In the genomic region with DNA sequence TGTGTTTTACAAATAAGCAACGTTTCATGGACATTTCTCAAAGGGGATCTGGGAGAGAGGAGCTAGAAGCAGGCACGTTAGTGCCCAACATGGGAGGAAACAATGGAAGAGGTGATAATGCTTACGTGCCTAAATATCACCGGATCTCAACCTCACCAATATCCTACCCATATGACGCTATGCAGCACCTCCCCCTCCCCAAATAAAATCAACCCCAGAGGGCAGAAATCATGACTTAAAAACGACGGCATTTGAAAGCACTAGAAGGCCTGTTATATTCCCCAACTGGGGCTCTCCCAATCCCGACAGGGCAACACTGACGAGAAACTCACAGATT, we compare ENCODE assay signal across 1 cellular context.
TF ChIP-seq lines count a peak whose summit lies in the region.

No MANE protein-coding gene starts in this region.

TF ChIP-seq in K562, 482 proteins besides CTCF, POLR2A, EP300 and RAD21 (continued from another document):
- TF ChIP-seq, protein P1, sequence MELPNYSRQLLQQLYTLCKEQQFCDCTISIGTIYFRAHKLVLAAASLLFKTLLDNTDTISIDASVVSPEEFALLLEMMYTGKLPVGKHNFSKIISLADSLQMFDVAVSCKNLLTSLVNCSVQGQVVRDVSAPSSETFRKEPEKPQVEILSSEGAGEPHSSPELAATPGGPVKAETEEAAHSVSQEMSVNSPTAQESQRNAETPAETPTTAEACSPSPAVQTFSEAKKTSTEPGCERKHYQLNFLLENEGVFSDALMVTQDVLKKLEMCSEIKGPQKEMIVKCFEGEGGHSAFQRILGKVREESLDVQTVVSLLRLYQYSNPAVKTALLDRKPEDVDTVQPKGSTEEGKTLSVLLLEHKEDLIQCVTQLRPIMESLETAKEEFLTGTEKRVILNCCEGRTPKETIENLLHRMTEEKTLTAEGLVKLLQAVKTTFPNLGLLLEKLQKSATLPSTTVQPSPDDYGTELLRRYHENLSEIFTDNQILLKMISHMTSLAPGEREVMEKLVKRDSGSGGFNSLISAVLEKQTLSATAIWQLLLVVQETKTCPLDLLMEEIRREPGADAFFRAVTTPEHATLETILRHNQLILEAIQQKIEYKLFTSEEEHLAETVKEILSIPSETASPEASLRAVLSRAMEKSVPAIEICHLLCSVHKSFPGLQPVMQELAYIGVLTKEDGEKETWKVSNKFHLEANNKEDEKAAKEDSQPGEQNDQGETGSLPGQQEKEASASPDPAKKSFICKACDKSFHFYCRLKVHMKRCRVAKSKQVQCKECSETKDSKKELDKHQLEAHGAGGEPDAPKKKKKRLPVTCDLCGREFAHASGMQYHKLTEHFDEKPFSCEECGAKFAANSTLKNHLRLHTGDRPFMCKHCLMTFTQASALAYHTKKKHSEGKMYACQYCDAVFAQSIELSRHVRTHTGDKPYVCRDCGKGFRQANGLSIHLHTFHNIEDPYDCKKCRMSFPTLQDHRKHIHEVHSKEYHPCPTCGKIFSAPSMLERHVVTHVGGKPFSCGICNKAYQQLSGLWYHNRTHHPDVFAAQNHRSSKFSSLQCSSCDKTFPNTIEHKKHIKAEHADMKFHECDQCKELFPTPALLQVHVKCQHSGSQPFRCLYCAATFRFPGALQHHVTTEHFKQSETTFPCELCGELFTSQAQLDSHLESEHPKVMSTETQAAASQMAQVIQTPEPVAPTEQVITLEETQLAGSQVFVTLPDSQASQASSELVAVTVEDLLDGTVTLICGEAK (IDR thresholded peaks at IDR 0.05), result peak; percentile 9; the same call in 1 of the 2 replicates
- TF ChIP-seq, protein P1 (CRISPR knock-in tag; IDR thresholded peaks at IDR 0.05), result no peak
- TF ChIP-seq CBFB (CRISPR knock-in tag; IDR thresholded peaks at IDR 0.05) (0 out of 2 replicates have a peak, but pooled peaks have one; percentile 60), DPF2 (IDR thresholded peaks at IDR 0.05) (peak; percentile 26; the same call in 1 of the 2 replicates), ZNF589 (CRISPR knock-in tag; IDR thresholded peaks at IDR 0.05; ENCODE audit: low read depth) (0 out of 2 replicates have a peak, but pooled peaks have one; percentile 29), ZNF316 (IDR thresholded peaks at IDR 0.05) (peak; percentile 66), BCL6 (CRISPR knock-in tag; IDR thresholded peaks at IDR 0.05) (no peak), TCF3 (CRISPR knock-in tag; IDR thresholded peaks at IDR 0.05) (0 out of 2 replicates have a peak, but pooled peaks have one; percentile 8), TCFL5 (CRISPR knock-in tag; conservative IDR thresholded peaks at IDR 0.05) (no peak), ZNF507 (tag; conservative IDR thresholded peaks at IDR 0.05) (no peak), TCF7L2 (IDR thresholded peaks at IDR 0.05; ENCODE audit: low read depth, low read length) (0 out of 2 replicates have a peak, but pooled peaks have one; percentile 3), ZNF3 (CRISPR knock-in tag; IDR thresholded peaks at IDR 0.05) (no peak), WHSC1 (IDR thresholded peaks at IDR 0.05; ENCODE audit: low read length) (no peak), GATAD2A (IDR thresholded peaks at IDR 0.05) (no peak), HMG20B (CRISPR knock-in tag; IDR thresholded peaks at IDR 0.05) (no peak), STAG1 (CRISPR knock-in tag; IDR thresholded peaks at IDR 0.05; ENCODE audit: borderline replicate concordance) (no peak), GABPB1 (CRISPR knock-in tag; IDR thresholded peaks at IDR 0.05) (0 out of 2 replicates have a peak, but pooled peaks have one; percentile 5)
- TF ChIP-seq, protein P2, sequence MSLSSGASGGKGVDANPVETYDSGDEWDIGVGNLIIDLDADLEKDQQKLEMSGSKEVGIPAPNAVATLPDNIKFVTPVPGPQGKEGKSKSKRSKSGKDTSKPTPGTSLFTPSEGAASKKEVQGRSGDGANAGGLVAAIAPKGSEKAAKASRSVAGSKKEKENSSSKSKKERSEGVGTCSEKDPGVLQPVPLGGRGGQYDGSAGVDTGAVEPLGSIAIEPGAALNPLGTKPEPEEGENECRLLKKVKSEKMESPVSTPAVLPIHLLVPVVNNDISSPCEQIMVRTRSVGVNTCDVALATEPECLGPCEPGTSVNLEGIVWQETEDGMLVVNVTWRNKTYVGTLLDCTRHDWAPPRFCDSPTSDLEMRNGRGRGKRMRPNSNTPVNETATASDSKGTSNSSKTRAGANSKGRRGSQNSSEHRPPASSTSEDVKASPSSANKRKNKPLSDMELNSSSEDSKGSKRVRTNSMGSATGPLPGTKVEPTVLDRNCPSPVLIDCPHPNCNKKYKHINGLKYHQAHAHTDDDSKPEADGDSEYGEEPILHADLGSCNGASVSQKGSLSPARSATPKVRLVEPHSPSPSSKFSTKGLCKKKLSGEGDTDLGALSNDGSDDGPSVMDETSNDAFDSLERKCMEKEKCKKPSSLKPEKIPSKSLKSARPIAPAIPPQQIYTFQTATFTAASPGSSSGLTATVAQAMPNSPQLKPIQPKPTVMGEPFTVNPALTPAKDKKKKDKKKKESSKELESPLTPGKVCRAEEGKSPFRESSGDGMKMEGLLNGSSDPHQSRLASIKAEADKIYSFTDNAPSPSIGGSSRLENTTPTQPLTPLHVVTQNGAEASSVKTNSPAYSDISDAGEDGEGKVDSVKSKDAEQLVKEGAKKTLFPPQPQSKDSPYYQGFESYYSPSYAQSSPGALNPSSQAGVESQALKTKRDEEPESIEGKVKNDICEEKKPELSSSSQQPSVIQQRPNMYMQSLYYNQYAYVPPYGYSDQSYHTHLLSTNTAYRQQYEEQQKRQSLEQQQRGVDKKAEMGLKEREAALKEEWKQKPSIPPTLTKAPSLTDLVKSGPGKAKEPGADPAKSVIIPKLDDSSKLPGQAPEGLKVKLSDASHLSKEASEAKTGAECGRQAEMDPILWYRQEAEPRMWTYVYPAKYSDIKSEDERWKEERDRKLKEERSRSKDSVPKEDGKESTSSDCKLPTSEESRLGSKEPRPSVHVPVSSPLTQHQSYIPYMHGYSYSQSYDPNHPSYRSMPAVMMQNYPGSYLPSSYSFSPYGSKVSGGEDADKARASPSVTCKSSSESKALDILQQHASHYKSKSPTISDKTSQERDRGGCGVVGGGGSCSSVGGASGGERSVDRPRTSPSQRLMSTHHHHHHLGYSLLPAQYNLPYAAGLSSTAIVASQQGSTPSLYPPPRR (CRISPR knock-in tag; IDR thresholded peaks at IDR 0.05; ENCODE audit: borderline replicate concordance), result 0 out of 2 replicates have a peak, but pooled peaks have one; percentile 42
- TF ChIP-seq, protein P3, sequence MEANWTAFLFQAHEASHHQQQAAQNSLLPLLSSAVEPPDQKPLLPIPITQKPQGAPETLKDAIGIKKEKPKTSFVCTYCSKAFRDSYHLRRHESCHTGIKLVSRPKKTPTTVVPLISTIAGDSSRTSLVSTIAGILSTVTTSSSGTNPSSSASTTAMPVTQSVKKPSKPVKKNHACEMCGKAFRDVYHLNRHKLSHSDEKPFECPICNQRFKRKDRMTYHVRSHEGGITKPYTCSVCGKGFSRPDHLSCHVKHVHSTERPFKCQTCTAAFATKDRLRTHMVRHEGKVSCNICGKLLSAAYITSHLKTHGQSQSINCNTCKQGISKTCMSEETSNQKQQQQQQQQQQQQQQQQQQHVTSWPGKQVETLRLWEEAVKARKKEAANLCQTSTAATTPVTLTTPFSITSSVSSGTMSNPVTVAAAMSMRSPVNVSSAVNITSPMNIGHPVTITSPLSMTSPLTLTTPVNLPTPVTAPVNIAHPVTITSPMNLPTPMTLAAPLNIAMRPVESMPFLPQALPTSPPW (CRISPR knock-in tag; IDR thresholded peaks at IDR 0.05), result no peak
